In the genomic region with DNA sequence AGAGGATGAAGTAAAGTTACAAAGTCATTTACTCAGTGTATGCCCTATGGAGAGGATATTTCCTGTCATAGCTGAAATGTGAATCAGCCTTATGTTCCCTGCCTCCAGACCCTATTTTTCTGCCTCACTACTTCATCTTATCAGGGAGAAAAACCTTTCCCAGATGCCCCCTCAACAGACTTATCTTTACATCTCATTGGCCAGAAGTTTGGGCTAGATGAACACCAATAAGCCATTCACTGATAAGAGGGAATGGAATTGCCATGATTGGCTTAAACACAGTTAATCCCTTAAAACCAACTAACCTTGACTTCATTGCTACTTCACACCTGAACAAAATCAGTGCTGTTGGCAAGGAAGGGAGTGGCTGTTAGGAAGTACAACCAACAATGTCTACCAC, we compare ENCODE assay signal across 10 cellular contexts. TPM values are rescaled to one million over a fixed set of nuclear protein-coding genes. Genes with fewer than 3 reads are reported as not detected.
"Had no signal": no experiment of that assay in that cellular context is flagged by ENCODE, and none has a peak within 500 bp of the region (broad histone marks: within the 10 kb centered on the region; RNA-seq: fewer than 3 reads in every experiment).

No MANE protein-coding gene starts in this region.

- H3K27ac Mint-ChIP-seq: HFFc6 had no signal

- H3K4me2 ChIP-seq: KMS-11 had no signal

- H3K27ac ChIP-seq: GM23248, HL-60, KMS-11 had no signal

- DNase-seq: GM23248, GOT3, H7, HFFc6, KBM-7 had no signal

- H2AFZ ChIP-seq: GM23248 had no signal

- H3K9ac ChIP-seq: GM23248, KMS-11 had no signal

- FAIRE-seq: HepG2 had no signal

- H3K36me3 ChIP-seq: HAP-1 had no signal

- ATAC-seq: HCT116, HepG2 had no signal

- H3K4me3 ChIP-seq: GM23248, HAP-1 had no signal

RNA-seq across cellular contexts. Expression of a gene that starts 44.2 kb away (rescaled TPM):
- total RNA-seq: GM23248 had no signal
